ENCODE assay signal across 17 cellular contexts in the genomic region with DNA sequence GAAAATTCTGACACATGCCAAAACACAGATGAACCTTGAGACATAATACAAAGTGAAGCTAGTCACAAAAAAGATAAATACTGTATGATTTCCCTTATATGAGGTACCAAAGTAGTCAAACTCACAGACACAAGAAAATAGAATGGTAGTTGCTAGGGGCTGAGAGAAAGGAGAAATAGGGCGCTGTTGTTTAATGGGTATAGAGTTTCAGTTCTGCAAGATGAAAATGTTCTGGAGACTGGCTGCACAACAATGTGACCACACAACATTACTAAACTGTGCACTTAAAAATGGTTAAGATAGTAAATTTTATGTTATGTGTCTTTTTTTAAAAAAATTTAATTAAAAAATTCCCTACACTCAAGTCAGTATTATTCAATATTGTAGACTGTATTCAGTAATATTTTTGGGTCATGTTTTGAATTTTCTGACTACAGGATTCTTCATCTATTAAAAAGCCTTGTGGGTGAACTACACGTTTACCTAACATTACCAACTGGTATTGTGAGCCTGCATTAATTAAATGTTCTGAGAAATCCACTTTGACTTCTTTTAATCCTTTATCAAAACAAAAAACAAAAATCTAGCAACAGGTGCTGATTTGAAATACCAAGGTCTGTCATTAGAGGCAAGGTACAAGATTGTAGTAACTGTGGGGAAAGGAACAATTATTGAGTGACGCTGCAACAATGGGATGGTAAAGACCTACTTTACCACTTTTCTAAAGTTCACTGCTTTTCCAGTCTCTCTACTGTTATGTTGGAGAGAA.
"Had no signal": no experiment of that assay in that cellular context is flagged by ENCODE, and none has a peak within 500 bp of the region (broad histone marks: within the 10 kb centered on the region; RNA-seq: fewer than 3 reads in every experiment).

No MANE protein-coding gene starts in this region.

- ATAC-seq: left ventricle myocardium superior; right cardiac atrium; stimulated activated naive CD8-positive, alpha-beta T cell treated with anti-CD3 and anti-CD28 coated beads, Interleukin-15, Interleukin-2, amounts not matched to agents 100 U/mL and 50 U/mL, for 24 hours had no signal

- FAIRE-seq: small intestine had no signal

- DNase-seq: activated CD4-positive, alpha-beta T cell treated with anti-CD3 and anti-CD28 coated beads, Interleukin-2, amount 50 U/mL, for 4 hours; activated CD4-positive, CD25-positive, alpha-beta regulatory T cell treated with anti-CD3 and anti-CD28 coated beads, Interleukin-2, amount 50 U/mL, for 72 hours; activated naive CD4-positive, alpha-beta T cell; activated T-cell treated with anti-CD3 and anti-CD28 coated beads for 4 hours; anterior cingulate cortex; brain microvascular endothelial cell; effector CD4-positive, alpha-beta T cell; hippocampal formation; left ventricle myocardium superior; mesenchymal stem cell; nucleus accumbens; right cardiac atrium; stimulated activated CD4-positive, alpha-beta T cell treated with anti-CD3 and anti-CD28 coated beads, Interleukin-4, amount 100 ng/mL, for 4 hours; stimulated activated CD8-positive, alpha-beta memory T cell treated with anti-CD3 and anti-CD28 coated beads, Interleukin-4, amount 100 ng/mL, for 48 hours; stimulated activated naive CD8-positive, alpha-beta T cell treated with anti-CD3 and anti-CD28 coated beads, Interleukin-15, Interleukin-2, amounts not matched to agents 100 U/mL and 50 U/mL, for 24 hours; trophoblast cell had no signal
